Comparison of ENCODE assay signal across 16 cellular contexts in the genomic region with DNA sequence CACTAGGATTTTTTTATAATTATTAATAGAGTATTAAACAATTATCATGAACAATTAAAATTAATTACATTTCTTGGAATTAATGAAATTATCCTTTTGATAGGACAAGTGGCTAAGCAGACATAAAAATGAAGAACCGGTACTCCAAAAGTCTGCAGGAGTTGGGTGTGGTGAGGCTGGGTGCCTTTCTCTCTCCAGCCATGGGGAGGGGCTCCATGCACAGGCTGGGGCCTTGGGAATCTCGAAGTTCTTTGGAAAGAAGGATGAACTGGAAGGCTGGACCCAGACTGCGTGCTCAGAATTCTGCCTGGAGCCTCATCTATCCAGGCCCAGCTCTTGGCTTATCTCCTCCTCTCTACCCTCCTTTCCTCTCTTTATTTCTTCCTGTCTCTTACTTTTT.
DNase-seq lines count a peak whose midpoint lies in the region; ATAC-seq and TF ChIP-seq lines count a peak whose summit lies in the region.
"Had no signal": no experiment of that assay in that cellular context is flagged by ENCODE, and none has a peak within 500 bp of the region (broad histone marks: within the 10 kb centered on the region; RNA-seq: fewer than 3 reads in every experiment).

No MANE protein-coding gene starts in this region.

- no peak overlapping the region for H3K9ac ChIP-seq in GM23248
- H3K9ac ChIP-seq in adipocyte (ENCODE audit: low read length), result no peak overlapping the region

- WGBS in GM23248 (ENCODE audit: low coverage in 1 of 2, low lambda C conversion rate in 2 of 2, missing lambda C conversion rate in 2 of 2), 2 experiments, result 49 to 59% methylated on average over 3 of the region's 3 CpGs

- TF ChIP-seq CTCF in AG09319 (IDR thresholded peaks at IDR 0.05; ENCODE audit: low read depth, low read length), result peak; percentile 71
- TF ChIP-seq CTCF in foreskin fibroblast (IDR thresholded peaks at IDR 0.05; ENCODE audit: low read depth, low read length), result peak; percentile 58
- TF ChIP-seq CTCF in OCI-LY7 (conservative IDR thresholded peaks at IDR 0.05; ENCODE audit: low read length), result no peak

- no peaks in the 10 kb centered on the region for H3F3A ChIP-seq in GM23248 (ENCODE audit: insufficient read depth)

- in situ Hi-C loops in GM23248 (cut with MboI), result no loop called here

- H3K27ac ChIP-seq in GM23248, result no peak overlapping the region
- no peak overlapping the region for H3K27ac ChIP-seq in OCI-LY7 (ENCODE audit: low read depth, low read length, poor library complexity, severe bottlenecking)
- H3K27ac ChIP-seq: pancreas, skin epidermis, thyroid gland had no signal

- no peak for ATAC-seq in activated CD8-positive, alpha-beta memory T cell treated with anti-CD3 and anti-CD28 coated beads, Interleukin-2, amount 10 ng/mL, durations not matched to agents 7 days and 5 days
- ATAC-seq: activated CD8-positive, alpha-beta T cell treated with anti-CD3 and anti-CD28 coated beads, Interleukin-2, amount 10 ng/mL, durations not matched to agents 7 days and 5 days; CD8-positive, alpha-beta T cell; pancreas had no signal

- H3K36me3 Mint-ChIP-seq in activated CD8-positive, alpha-beta memory T cell treated with anti-CD3 and anti-CD28 coated beads, Interleukin-2, amount 10 ng/mL, durations not matched to agents 7 days and 5 days, result no peaks in the 10 kb centered on the region
- H3K36me3 Mint-ChIP-seq: CD8-positive, alpha-beta T cell had no signal

- H3K4me1 ChIP-seq in GM23248 (ENCODE audit: insufficient read depth) (no peaks in the 10 kb centered on the region), adipocyte (ENCODE audit: control insufficient read depth, insufficient read depth, low read length) (peaks cover 19% of the 10 kb centered on the region), OCI-LY7 (ENCODE audit: insufficient read depth, low read length, poor library complexity, severe bottlenecking) (no peaks in the 10 kb centered on the region)
- H3K4me1 ChIP-seq: pancreas had no signal

- CTCF ChIA-PET in OCI-LY7 (lab: Charles Lee; ENCODE audit: unreplicated experiment), result no interaction called here
- CTCF ChIA-PET in activated CD8-positive, alpha-beta memory T cell treated with anti-CD3 and anti-CD28 coated beads, Interleukin-2, amount 10 ng/mL, durations not matched to agents 7 days and 5 days (lab: Charles Lee), result interaction anchor here (0.7 kb wide), 1 partner anchor 28 kb away, joined by 3 read pairs; no protein-coding TSS in a partner anchor

- H3K4me2 ChIP-seq in GM23248 (ENCODE audit: unreplicated experiment), result no peak overlapping the region
- H3K4me2 ChIP-seq in OCI-LY7 (ENCODE audit: low read length), result no peak overlapping the region

- no peak overlapping the region for H3K4me3 ChIP-seq in GM23248
- H3K4me3 ChIP-seq in adipocyte (ENCODE audit: low read length), result no peak overlapping the region
- no peak overlapping the region for H3K4me3 ChIP-seq in foreskin fibroblast (ENCODE audit: low read depth in 1 of 2, low read length in 2 of 2)
- no peak overlapping the region for H3K4me3 ChIP-seq in OCI-LY7 (ENCODE audit: low read depth, low read length, poor library complexity, severe bottlenecking)
- H3K4me3 ChIP-seq: pancreas, skin epidermis, thyroid gland had no signal

- no peak overlapping the region for H3K4me3 Mint-ChIP-seq in activated CD8-positive, alpha-beta memory T cell treated with anti-CD3 and anti-CD28 coated beads, Interleukin-2, amount 10 ng/mL, durations not matched to agents 7 days and 5 days
- H3K4me3 Mint-ChIP-seq: activated CD8-positive, alpha-beta T cell treated with anti-CD3 and anti-CD28 coated beads, Interleukin-2, amount 10 ng/mL, durations not matched to agents 7 days and 5 days; activated T-helper 1 cell treated with anti-CD3 and anti-CD28 coated beads, Interleukin-12 subunit alpha, Interleukin-12 subunit beta, Interleukin-2, Interleukin-4 antibody, amounts not matched to agents 30 ng/mL and 10 ng/mL and 1 ng/mL, durations not matched to agents 14 hours and 24 hours and 36 hours; CD8-positive, alpha-beta T cell had no signal

- no peaks in the 10 kb centered on the region for H3K4me1 Mint-ChIP-seq in activated CD8-positive, alpha-beta memory T cell treated with anti-CD3 and anti-CD28 coated beads, Interleukin-2, amount 10 ng/mL, durations not matched to agents 7 days and 5 days

- no peaks in the 10 kb centered on the region for H3K36me3 ChIP-seq in GM23248 (ENCODE audit: low read depth)
- H3K36me3 ChIP-seq in adipocyte (ENCODE audit: control insufficient read depth, insufficient read depth, low read length, severe bottlenecking), result no peaks in the 10 kb centered on the region
- no peaks in the 10 kb centered on the region for H3K36me3 ChIP-seq in OCI-LY7 (ENCODE audit: insufficient read depth, low read length)
- H3K36me3 ChIP-seq: pancreas, thyroid gland had no signal

- no peaks in the 10 kb centered on the region for H3K79me2 ChIP-seq in GM23248 (ENCODE audit: insufficient read depth)
- no peaks in the 10 kb centered on the region for H3K79me2 ChIP-seq in OCI-LY7 (ENCODE audit: insufficient read depth, low read depth, low read length)

- BruUV-seq in OCI-LY7 (replicated peaks; lab: Mats Ljungman, UMichigan), result no TSS peak

- intact Hi-C loops in OCI-LY7 (cut with micrococcal nuclease; ENCODE audit: unreplicated experiment), result no loop called here

- POLR2A ChIA-PET in OCI-LY7 (lab: Charles Lee), result interaction anchor here (0.6 to 1.3 kb wide), 2 partner anchors 9 to 12 kb away, joined by 3 to 4 read pairs; no protein-coding TSS in a partner anchor

- H3K27me3 ChIP-seq in GM23248 (replicated peaks; ENCODE audit: insufficient read depth), result no peaks in the 10 kb centered on the region; the same call in 1 of the 2 replicates
- H3K27me3 ChIP-seq in adipocyte (replicated peaks; ENCODE audit: control insufficient read depth, insufficient read depth, low read length), result peaks cover 8% of the 10 kb centered on the region
- H3K27me3 ChIP-seq: pancreas, thyroid gland had no signal

- H3K9me3 ChIP-seq in GM23248 (ENCODE audit: low read depth), result no peaks in the 10 kb centered on the region
- H3K9me3 ChIP-seq in adipocyte (ENCODE audit: control insufficient read depth, low read length), result no peaks in the 10 kb centered on the region
- no peaks in the 10 kb centered on the region for H3K9me3 ChIP-seq in OCI-LY7 (ENCODE audit: low read length)
- H3K9me3 ChIP-seq: pancreas, thyroid gland had no signal

- no peak overlapping the region for H3K27ac Mint-ChIP-seq in activated CD8-positive, alpha-beta memory T cell treated with anti-CD3 and anti-CD28 coated beads, Interleukin-2, amount 10 ng/mL, durations not matched to agents 7 days and 5 days
- H3K27ac Mint-ChIP-seq: activated CD8-positive, alpha-beta T cell treated with anti-CD3 and anti-CD28 coated beads, Interleukin-2, amount 10 ng/mL, durations not matched to agents 7 days and 5 days; activated T-helper 1 cell treated with anti-CD3 and anti-CD28 coated beads, Interleukin-12 subunit alpha, Interleukin-12 subunit beta, Interleukin-2, Interleukin-4 antibody, amounts not matched to agents 30 ng/mL and 10 ng/mL and 1 ng/mL, durations not matched to agents 14 hours and 24 hours and 36 hours; CD8-positive, alpha-beta T cell had no signal

- H3K9me2 ChIP-seq in GM23248 (ENCODE audit: insufficient read depth) (no peaks in the 10 kb centered on the region), OCI-LY7 (ENCODE audit: insufficient read depth, low read length) (no peaks in the 10 kb centered on the region)

- H3K9me3 Mint-ChIP-seq in activated CD8-positive, alpha-beta memory T cell treated with anti-CD3 and anti-CD28 coated beads, Interleukin-2, amount 10 ng/mL, durations not matched to agents 7 days and 5 days (ENCODE audit: low read depth), result no peaks in the 10 kb centered on the region
- H3K9me3 Mint-ChIP-seq: activated T-helper 1 cell treated with anti-CD3 and anti-CD28 coated beads, Interleukin-12 subunit alpha, Interleukin-12 subunit beta, Interleukin-2, Interleukin-4 antibody, amounts not matched to agents 30 ng/mL and 10 ng/mL and 1 ng/mL, durations not matched to agents 14 hours and 24 hours and 36 hours; CD8-positive, alpha-beta T cell had no signal

- DNase-seq in AG09319 (ENCODE audit: extremely low read depth, low read depth) (no peak), GM23248 (peak; percentile 51), adipocyte (ENCODE audit: low read depth) (peak; percentile 33), foreskin fibroblast (peak; percentile 16 to 43), NCI-H1417 (lab: John Stamatoyannopoulos, UW) (no peak), OCI-LY7 (ENCODE audit: low spot score) (no peak), NCI-H82 treated with DMSO at 0.1 percent for 48 hours (lab: John Stamatoyannopoulos, UW; ENCODE audit: unreplicated experiment) (no peak)
- DNase-seq in activated CD8-positive, alpha-beta memory T cell treated with anti-CD3 and anti-CD28 coated beads, Interleukin-2, amount 10 ng/mL, durations not matched to agents 7 days and 5 days, result no peak
- DNase-seq: activated CD8-positive, alpha-beta T cell treated with anti-CD3 and anti-CD28 coated beads, Interleukin-2, amount 10 ng/mL, durations not matched to agents 7 days and 5 days; CD8-positive, alpha-beta T cell; hippocampal formation; NCI-H1105 treated with DMSO at 0.1 percent for 48 hours; pancreas; thyroid gland had no signal

- H2AFZ ChIP-seq in GM23248 (no peak overlapping the region), OCI-LY7 (ENCODE audit: low read length) (no peak overlapping the region)

- no peaks in the 10 kb centered on the region for H3K27me3 Mint-ChIP-seq in activated CD8-positive, alpha-beta memory T cell treated with anti-CD3 and anti-CD28 coated beads, Interleukin-2, amount 10 ng/mL, durations not matched to agents 7 days and 5 days

- H4K20me1 ChIP-seq in GM23248 (ENCODE audit: insufficient read depth), result no peaks in the 10 kb centered on the region
- H4K20me1 ChIP-seq in OCI-LY7 (ENCODE audit: insufficient read depth, low read length), result no peaks in the 10 kb centered on the region

Comparison
In these comparisons a context has a peak if more than half of its experiments do, and no peak if none do; other contexts are left out.
1. DNase-seq: peak in GM23248 (single experiment), adipocyte (single experiment) and foreskin fibroblast (2 of 2); none in AG09319 (single experiment), NCI-H1417 (0 of 3), OCI-LY7 (single experiment), activated CD8-positive, alpha-beta memory T cell treated with anti-CD3 and anti-CD28 coated beads, Interleukin-2, amount 10 ng/mL, durations not matched to agents 7 days and 5 days (single experiment) and NCI-H82 treated with DMSO at 0.1 percent for 48 hours (single experiment).